In genomic region chr17:43134774-43135453, GRCh38 we compare ENCODE assay signal across 1 cellular context.
A peak's percentile ranks its signal among the peaks of the same experiment; 100 is the strongest.
TF ChIP-seq lines count a peak whose summit lies in the region.

No MANE protein-coding gene starts in this region.

TF ChIP-seq in HepG2, 621 proteins besides CTCF, POLR2A, EP300 and RAD21 (continued from another document and continues in another):
- no peak for TF ChIP-seq ZNF563 (CRISPR knock-in tag; IDR thresholded peaks at IDR 0.05)
- TF ChIP-seq HDAC2 (CRISPR knock-in tag; IDR thresholded peaks at IDR 0.05), result peak; percentile 76
- TF ChIP-seq STAG1 (CRISPR knock-in tag; IDR thresholded peaks at IDR 0.05), result peak; percentile 18; the same call in 1 of the 2 replicates
- TF ChIP-seq ZNF557 (CRISPR knock-in tag; IDR thresholded peaks at IDR 0.05), result no peak
- no peak for TF ChIP-seq ZBTB39 (CRISPR knock-in tag; IDR thresholded peaks at IDR 0.05)
- TF ChIP-seq NFIC (IDR thresholded peaks at IDR 0.05; ENCODE audit: low read length), result peak; percentile 64; the same call in 1 of the 2 replicates
- TF ChIP-seq PAF1 (CRISPR knock-in tag; IDR thresholded peaks at IDR 0.05), result peak; percentile 53; the same call in 1 of the 2 replicates
- TF ChIP-seq ZFY (CRISPR knock-in tag; IDR thresholded peaks at IDR 0.05), result peak; percentile 71
- TF ChIP-seq, protein P1, sequence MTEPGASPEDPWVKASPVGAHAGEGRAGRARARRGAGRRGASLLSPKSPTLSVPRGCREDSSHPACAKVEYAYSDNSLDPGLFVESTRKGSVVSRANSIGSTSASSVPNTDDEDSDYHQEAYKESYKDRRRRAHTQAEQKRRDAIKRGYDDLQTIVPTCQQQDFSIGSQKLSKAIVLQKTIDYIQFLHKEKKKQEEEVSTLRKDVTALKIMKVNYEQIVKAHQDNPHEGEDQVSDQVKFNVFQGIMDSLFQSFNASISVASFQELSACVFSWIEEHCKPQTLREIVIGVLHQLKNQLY (CRISPR knock-in tag; IDR thresholded peaks at IDR 0.05), result no peak
- TF ChIP-seq CREM (IDR thresholded peaks at IDR 0.05), result peak; percentile 75; the same call in 1 of the 2 replicates
- TF ChIP-seq CREM (CRISPR knock-in tag; IDR thresholded peaks at IDR 0.05), result no peak
- 0 out of 2 replicates have a peak, but pooled peaks have one; percentile 22 for TF ChIP-seq MTA1 (CRISPR knock-in tag; IDR thresholded peaks at IDR 0.05; ENCODE audit: borderline replicate concordance)
- no peak for TF ChIP-seq TMF1 (CRISPR knock-in tag; IDR thresholded peaks at IDR 0.05; ENCODE audit: low read depth)
- TF ChIP-seq ZNF768 (CRISPR knock-in tag; IDR thresholded peaks at IDR 0.05), result 0 out of 2 replicates have a peak, but pooled peaks have one; percentile 48
- peak; percentile 86 for TF ChIP-seq ZNF687 (CRISPR knock-in tag; IDR thresholded peaks at IDR 0.05)
- TF ChIP-seq SIX1 (CRISPR knock-in tag; IDR thresholded peaks at IDR 0.05; ENCODE audit: borderline replicate concordance), result peak; percentile 86; the same call in 1 of the 2 replicates
- peak; percentile 61; the same call in 1 of the 2 replicates for TF ChIP-seq SP5 (CRISPR knock-in tag; IDR thresholded peaks at IDR 0.05; ENCODE audit: borderline replicate concordance, low read depth)
- TF ChIP-seq ZFX (CRISPR knock-in tag; IDR thresholded peaks at IDR 0.05; ENCODE audit: low read depth), result peak; percentile 64; the same call in 1 of the 2 replicates
- TF ChIP-seq GATAD2A (CRISPR knock-in tag; IDR thresholded peaks at IDR 0.05), result peak; percentile 80
- no peak for TF ChIP-seq LCORL (IDR thresholded peaks at IDR 0.05)
- TF ChIP-seq LCORL (CRISPR knock-in tag; IDR thresholded peaks at IDR 0.05), result peak; percentile 75; the same call in 1 of the 2 replicates
- no peak for TF ChIP-seq ZNF569 (CRISPR knock-in tag; IDR thresholded peaks at IDR 0.05; ENCODE audit: borderline replicate concordance)
- TF ChIP-seq ZNF674 (CRISPR knock-in tag; IDR thresholded peaks at IDR 0.05; ENCODE audit: low read depth), result no peak
- TF ChIP-seq PCBP1 (IDR thresholded peaks at IDR 0.05; ENCODE audit: borderline replicate concordance, low read depth, low read length), result 0 out of 2 replicates have a peak, but pooled peaks have one; percentile 51
- TF ChIP-seq FIP1L1 (IDR thresholded peaks at IDR 0.05; ENCODE audit: borderline replicate concordance, insufficient read depth, low read depth, low read length), result no peak
- peak; percentile 77; the same call in 1 of the 2 replicates for TF ChIP-seq ZNF772 (CRISPR knock-in tag; IDR thresholded peaks at IDR 0.05)
- TF ChIP-seq KAT8 (CRISPR knock-in tag; IDR thresholded peaks at IDR 0.05), result 0 out of 2 replicates have a peak, but pooled peaks have one; percentile 34
- 0 out of 2 replicates have a peak, but pooled peaks have one; percentile 35 for TF ChIP-seq SMAD3 (CRISPR knock-in tag; IDR thresholded peaks at IDR 0.05)
- TF ChIP-seq ZNF782 (CRISPR knock-in tag; IDR thresholded peaks at IDR 0.05; ENCODE audit: borderline replicate concordance), result no peak
- no peak for TF ChIP-seq SIN3B (IDR thresholded peaks at IDR 0.05; ENCODE audit: low read length)
- TF ChIP-seq, protein P2, sequence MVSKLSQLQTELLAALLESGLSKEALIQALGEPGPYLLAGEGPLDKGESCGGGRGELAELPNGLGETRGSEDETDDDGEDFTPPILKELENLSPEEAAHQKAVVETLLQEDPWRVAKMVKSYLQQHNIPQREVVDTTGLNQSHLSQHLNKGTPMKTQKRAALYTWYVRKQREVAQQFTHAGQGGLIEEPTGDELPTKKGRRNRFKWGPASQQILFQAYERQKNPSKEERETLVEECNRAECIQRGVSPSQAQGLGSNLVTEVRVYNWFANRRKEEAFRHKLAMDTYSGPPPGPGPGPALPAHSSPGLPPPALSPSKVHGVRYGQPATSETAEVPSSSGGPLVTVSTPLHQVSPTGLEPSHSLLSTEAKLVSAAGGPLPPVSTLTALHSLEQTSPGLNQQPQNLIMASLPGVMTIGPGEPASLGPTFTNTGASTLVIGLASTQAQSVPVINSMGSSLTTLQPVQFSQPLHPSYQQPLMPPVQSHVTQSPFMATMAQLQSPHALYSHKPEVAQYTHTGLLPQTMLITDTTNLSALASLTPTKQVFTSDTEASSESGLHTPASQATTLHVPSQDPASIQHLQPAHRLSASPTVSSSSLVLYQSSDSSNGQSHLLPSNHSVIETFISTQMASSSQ (IDR thresholded peaks at IDR 0.05; ENCODE audit: low read depth), result peak; percentile 47; the same call in 1 of the 2 replicates
- TF ChIP-seq, protein P2 (CRISPR knock-in tag; IDR thresholded peaks at IDR 0.05; ENCODE audit: borderline replicate concordance), result peak; percentile 68; the same call in 1 of the 2 replicates
- TF ChIP-seq RXRA (CRISPR knock-in tag; IDR thresholded peaks at IDR 0.05), result peak; percentile 87
- TF ChIP-seq TEAD3 (CRISPR knock-in tag; optimal IDR thresholded peaks at IDR 0.05; ENCODE audit: borderline replicate concordance), result peak; percentile 61
- TF ChIP-seq ZNF609 (CRISPR knock-in tag; IDR thresholded peaks at IDR 0.05; ENCODE audit: borderline replicate concordance), result peak; percentile 70; the same call in 1 of the 2 replicates
- TF ChIP-seq ZBTB14 (CRISPR knock-in tag; IDR thresholded peaks at IDR 0.05), result no peak
- TF ChIP-seq NCOR1 (IDR thresholded peaks at IDR 0.05; ENCODE audit: borderline replicate concordance, low read length), result peak; percentile 96
- peak; percentile 78 for TF ChIP-seq MEF2D (CRISPR knock-in tag; IDR thresholded peaks at IDR 0.05)
- no peak for TF ChIP-seq NFYC (CRISPR knock-in tag; IDR thresholded peaks at IDR 0.05)
- TF ChIP-seq HMG20B (CRISPR knock-in tag; conservative IDR thresholded peaks at IDR 0.05), result 0 out of 2 replicates have a peak, but pooled peaks have one; percentile 47
- peak; percentile 87 for TF ChIP-seq AKAP8 (CRISPR knock-in tag; IDR thresholded peaks at IDR 0.05)
- no peak for TF ChIP-seq MATR3 (CRISPR knock-in tag; IDR thresholded peaks at IDR 0.05)
- peak; percentile 29 for TF ChIP-seq ZNF781 (CRISPR knock-in tag; IDR thresholded peaks at IDR 0.05; ENCODE audit: borderline replicate concordance, not compliant biosample characterization)
- peak; percentile 25; the same call in 1 of the 2 replicates for TF ChIP-seq ZMYM3 (CRISPR knock-in tag; IDR thresholded peaks at IDR 0.05)
- peak; percentile 75 for TF ChIP-seq MED1 (CRISPR knock-in tag; IDR thresholded peaks at IDR 0.05)
- no peak for TF ChIP-seq PAX8 (CRISPR knock-in tag; IDR thresholded peaks at IDR 0.05; ENCODE audit: borderline replicate concordance)
- peak; percentile 59; the same call in 1 of the 2 replicates for TF ChIP-seq FOXP4 (CRISPR knock-in tag; IDR thresholded peaks at IDR 0.05)
